17 cellular contexts compared by ENCODE assay signal in the genomic region with DNA sequence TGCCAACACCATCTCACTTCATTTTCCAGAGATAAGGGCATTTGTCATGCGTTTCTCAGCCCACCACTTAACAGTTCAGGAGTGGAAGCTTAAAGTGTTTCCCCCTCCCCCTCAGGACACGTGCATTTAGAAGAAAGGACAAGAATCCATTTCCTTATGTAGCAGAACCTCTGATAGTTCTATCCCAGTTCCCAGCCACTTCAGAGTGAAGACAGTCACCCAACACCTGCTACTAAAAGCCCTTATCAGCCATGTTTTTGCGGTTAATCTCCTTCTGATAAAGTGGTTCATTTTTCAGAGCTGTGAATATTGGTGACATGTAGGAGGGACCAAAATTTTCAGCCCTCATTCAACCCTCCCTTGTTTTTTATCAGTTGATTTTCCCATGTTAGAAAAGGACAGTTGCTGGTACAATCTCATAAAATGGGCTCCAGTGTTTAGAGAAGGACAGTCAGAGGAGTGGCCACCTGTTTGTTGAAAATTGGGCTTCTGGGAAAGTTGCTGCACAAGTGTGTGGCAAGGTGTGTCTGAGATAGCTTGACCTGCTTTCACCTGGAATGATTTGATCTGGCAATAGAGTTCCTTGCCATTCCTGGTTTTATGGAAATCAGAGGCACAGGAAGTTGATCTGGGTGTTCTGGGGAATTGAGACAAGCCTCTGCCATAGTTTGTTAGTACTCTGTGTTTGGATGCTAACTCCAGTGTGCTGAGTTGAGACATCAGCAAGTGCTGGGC.
A peak's percentile ranks its signal among the peaks of the same experiment; 100 is the strongest.
DNase-seq lines count a peak whose midpoint lies in the region; ATAC-seq and TF ChIP-seq lines count a peak whose summit lies in the region.
"Had no signal": no experiment of that assay in that cellular context is flagged by ENCODE, and none has a peak within 500 bp of the region (broad histone marks: within the 10 kb centered on the region; RNA-seq: fewer than 3 reads in every experiment).

No MANE protein-coding gene starts in this region.

- ATAC-seq in GM19351 (IDR thresholded peaks at IDR 0.05; ENCODE audit: unreplicated experiment): no peak
- ATAC-seq: activated CD4-positive, alpha-beta T cell treated with anti-CD3 and anti-CD28 coated beads for 36 hours; activated naive CD4-positive, alpha-beta T cell treated with anti-CD3 and anti-CD28 coated beads, Interleukin-2, amount 50 U/mL, for 72 hours; stimulated activated memory B cell treated with anti-CD40 and anti-IgM and Interleukin-4, amounts not matched to agents 10 μg/mL and 1 μg/mL and 100 μg/mL, for 72 hours had no signal

- TF ChIP-seq CTCF in left ventricle myocardium inferior (IDR thresholded peaks at IDR 0.05; ENCODE audit: borderline replicate concordance): no peak

- intact Hi-C loops in left ventricle myocardium inferior (cut with micrococcal nuclease): no loop called here

- no peak overlapping the region for H3K9ac ChIP-seq in skeletal muscle tissue (ENCODE audit: low read depth in 1 of 3, low read length in 3 of 3)

- DNase-seq in Jurkat, Clone E6-1 (ENCODE audit: low read depth, low spot score): peak; percentile 82
- DNase-seq in NCI-H524 (lab: John Stamatoyannopoulos, UW) (peak; percentile 29 to 65), left ventricle myocardium inferior (no peak), SIG-M5 (lab: John Stamatoyannopoulos, UW) (no peak)
- DNase-seq in activated CD8-positive, alpha-beta memory T cell treated with anti-CD3 and anti-CD28 coated beads for 24 hours: no peak
- no peak for DNase-seq in stimulated activated CD4-positive, alpha-beta T cell treated with anti-CD3 and anti-CD28 coated beads, Interleukin-2, amount 100 ng/mL, for 48 hours
- DNase-seq: activated CD4-positive, alpha-beta T cell treated with anti-CD3 and anti-CD28 coated beads for 36 hours; activated T-cell treated with anti-CD3 and anti-CD28 coated beads for 4 hours; DMS153; effector memory CD4-positive, alpha-beta T cell; NCI-H526; T-helper 1 cell had no signal

- H3K36me3 ChIP-seq in left ventricle myocardium inferior (no peaks in the 10 kb centered on the region), skeletal muscle tissue (ENCODE audit: control insufficient read depth in 3 of 3, insufficient read depth in 3 of 3, low read length in 3 of 3) (no peaks in the 10 kb centered on the region)
- H3K36me3 ChIP-seq: breast epithelium had no signal

- H3K4me1 ChIP-seq in left ventricle myocardium inferior: peaks cover 55% of the 10 kb centered on the region
- H3K4me1 ChIP-seq in skeletal muscle tissue (ENCODE audit: control insufficient read depth in 3 of 3, insufficient read depth in 3 of 3, low read length in 3 of 3): peaks cover 11 to 34% (median 16%) of the 10 kb centered on the region in 3 donors

- H3K27ac ChIP-seq in left ventricle myocardium inferior (replicated peaks) (peak overlapping the region; percentile 88), skeletal muscle tissue (ENCODE audit: low read depth, low read length) (peak overlapping the region; percentile 32)

- H3K9me3 ChIP-seq in left ventricle myocardium inferior (replicated peaks): no peaks in the 10 kb centered on the region
- H3K9me3 ChIP-seq in skeletal muscle tissue (ENCODE audit: control insufficient read depth in 3 of 3, low read length in 3 of 3): no peaks in the 10 kb centered on the region
- H3K9me3 ChIP-seq: breast epithelium had no signal

- H3K4me3 ChIP-seq in Jurkat, Clone E6-1 (ENCODE audit: low read length): no peak overlapping the region
- H3K4me3 ChIP-seq in left ventricle myocardium inferior: peak overlapping the region; percentile 69
- H3K4me3 ChIP-seq in skeletal muscle tissue (ENCODE audit: low read length in 3 of 3): no peak overlapping the region
- H3K4me3 ChIP-seq: breast epithelium had no signal

- no peaks in the 10 kb centered on the region for H3K27me3 ChIP-seq in left ventricle myocardium inferior (ENCODE audit: low read depth)
- no peaks in the 10 kb centered on the region for H3K27me3 ChIP-seq in skeletal muscle tissue (ENCODE audit: control insufficient read depth in 3 of 3, insufficient read depth in 3 of 3, low read length in 3 of 3)
- H3K27me3 ChIP-seq: breast epithelium had no signal

Comparison
In these comparisons a context has a peak if more than half of its experiments do, and no peak if none do; other contexts are left out.
1. DNase-seq: peak in Jurkat, Clone E6-1 (single experiment) and NCI-H524 (2 of 2); none in left ventricle myocardium inferior (single experiment), SIG-M5 (single experiment), activated CD8-positive, alpha-beta memory T cell treated with anti-CD3 and anti-CD28 coated beads for 24 hours (single experiment) and stimulated activated CD4-positive, alpha-beta T cell treated with anti-CD3 and anti-CD28 coated beads, Interleukin-2, amount 100 ng/mL, for 48 hours (0 of 2).